Comparison of ENCODE assay signal across 8 cellular contexts in the genomic region with DNA sequence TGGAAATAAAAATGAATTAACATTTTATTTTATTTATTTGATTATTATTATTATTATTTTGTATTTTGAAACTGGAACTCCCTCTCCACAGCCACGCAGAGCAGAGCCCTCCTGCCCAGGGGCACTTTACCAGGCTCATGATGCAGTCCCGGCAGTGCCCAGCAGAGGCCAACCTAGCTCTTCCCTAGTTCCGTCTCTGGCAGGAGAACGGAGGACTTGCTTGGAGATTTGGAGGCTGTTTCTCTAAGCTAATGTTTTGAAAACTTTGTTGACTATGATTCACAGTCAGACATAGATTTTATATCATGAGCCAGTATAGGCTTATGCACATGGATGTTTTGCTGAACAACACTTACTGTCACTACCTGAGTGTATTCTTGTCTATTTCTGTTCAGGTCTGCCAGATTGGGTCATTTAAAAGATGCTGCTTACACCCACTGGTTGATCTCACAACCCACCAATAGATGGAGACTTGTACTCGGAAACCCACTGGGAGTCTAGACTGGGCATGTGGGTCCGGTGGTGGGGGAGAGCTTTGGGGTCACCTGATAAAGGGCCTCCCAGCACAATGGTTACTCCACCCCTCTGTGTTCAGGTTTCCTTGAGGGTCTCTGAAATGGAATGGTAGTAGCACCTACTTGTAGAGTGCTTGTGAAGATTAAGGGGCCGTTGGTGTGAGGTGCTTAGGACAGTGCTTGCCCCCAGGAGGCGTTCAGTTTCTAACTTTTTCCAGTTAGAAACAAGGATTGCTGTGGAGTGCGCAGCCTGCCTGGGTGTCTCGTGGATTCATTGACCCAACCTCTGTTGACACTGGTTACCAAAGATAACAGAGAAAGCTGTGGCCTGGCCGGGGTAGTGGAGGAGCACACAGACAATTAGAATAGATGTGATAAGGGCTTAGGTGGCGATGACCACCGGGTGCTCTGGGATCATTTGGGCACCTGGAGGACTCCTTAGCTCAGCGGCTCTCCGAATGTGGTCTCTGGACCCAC.
A peak's percentile ranks its signal among the peaks of the same experiment; 100 is the strongest.
DNase-seq lines count a peak whose midpoint lies in the region; ATAC-seq and TF ChIP-seq lines count a peak whose summit lies in the region.

No MANE protein-coding gene starts in this region.

- CTCF ChIA-PET in activated CD4-positive, alpha-beta T cell treated with anti-CD3 and anti-CD28 coated beads, Interleukin-2, amount 10 ng/mL, durations not matched to agents 7 days and 5 days (lab: Charles Lee): interaction anchor here (0.8 to 2.7 kb wide), 17 partner anchors 10 to 379 kb away, joined by 3 to 16 read pairs (median 4); partner anchors contain the start of gene LOXHD1

- POLR2A ChIA-PET in activated CD4-positive, alpha-beta T cell treated with anti-CD3 and anti-CD28 coated beads, Interleukin-2, amount 10 ng/mL, durations not matched to agents 7 days and 5 days (lab: Charles Lee): no interaction called here

- DNase-seq in AG20443 (ENCODE audit: low spot score) (peak; percentile 88), NCI-H526 (lab: John Stamatoyannopoulos, UW) (peak; percentile 11 to 74), dermis microvascular lymphatic vessel endothelial cell (ENCODE audit: low read depth in 2 of 2) (peak; percentile 24 to 66), lower lobe of right lung (peak; percentile 66)
- peak; percentile 64 for DNase-seq in activated CD4-positive, alpha-beta T cell treated with anti-CD3 and anti-CD28 coated beads, Interleukin-2, amount 10 ng/mL, durations not matched to agents 7 days and 5 days
- peak; percentile 20 for DNase-seq in stimulated activated CD8-positive, alpha-beta memory T cell treated with anti-CD3 and anti-CD28 coated beads, Interleukin-15, amount 100 ng/mL, for 1 hour (ENCODE audit: low read depth)

- intact Hi-C loops in lower lobe of right lung (cut with DNase I): loop anchor here (10.0 kb wide), 2 partner anchors 203 to 373 kb away; partner anchors contain the start of gene LOXHD1

- no peaks in the 10 kb centered on the region for H3K9me3 ChIP-seq in lower lobe of right lung

- peaks cover 3% of the 10 kb centered on the region for H3K36me3 Mint-ChIP-seq in activated CD4-positive, alpha-beta T cell treated with anti-CD3 and anti-CD28 coated beads, Interleukin-2, amount 10 ng/mL, durations not matched to agents 7 days and 5 days (ENCODE audit: low read depth)

- TF ChIP-seq CTCF in lower lobe of right lung (IDR thresholded peaks at IDR 0.05): peak; percentile 93

- H3K4me3 ChIP-seq in lower lobe of right lung: no peak overlapping the region

- H3K27ac Mint-ChIP-seq in activated CD4-positive, alpha-beta T cell treated with anti-CD3 and anti-CD28 coated beads, Interleukin-2, amount 10 ng/mL, durations not matched to agents 7 days and 5 days: no peak overlapping the region

- no peak overlapping the region for H3K4me3 Mint-ChIP-seq in activated CD4-positive, alpha-beta T cell treated with anti-CD3 and anti-CD28 coated beads, Interleukin-2, amount 10 ng/mL, durations not matched to agents 7 days and 5 days

- H3K4me1 ChIP-seq in lower lobe of right lung: no peaks in the 10 kb centered on the region

- peak; percentile 94 for ATAC-seq in GM18868 (IDR thresholded peaks at IDR 0.05; ENCODE audit: unreplicated experiment)
- peak; percentile 76 for ATAC-seq in HG03159 (IDR thresholded peaks at IDR 0.05; ENCODE audit: unreplicated experiment)
- ATAC-seq in lower lobe of right lung: peak; percentile 89

- H3K27ac ChIP-seq in lower lobe of right lung: no peak overlapping the region

- H3K4me1 Mint-ChIP-seq in activated CD4-positive, alpha-beta T cell treated with anti-CD3 and anti-CD28 coated beads, Interleukin-2, amount 10 ng/mL, durations not matched to agents 7 days and 5 days: peaks cover 10% of the 10 kb centered on the region

- no peaks in the 10 kb centered on the region for H3K27me3 ChIP-seq in lower lobe of right lung (ENCODE audit: low read depth)

- H3K9me3 Mint-ChIP-seq in activated CD4-positive, alpha-beta T cell treated with anti-CD3 and anti-CD28 coated beads, Interleukin-2, amount 10 ng/mL, durations not matched to agents 7 days and 5 days: no peaks in the 10 kb centered on the region

- no peaks in the 10 kb centered on the region for H3K27me3 Mint-ChIP-seq in activated CD4-positive, alpha-beta T cell treated with anti-CD3 and anti-CD28 coated beads, Interleukin-2, amount 10 ng/mL, durations not matched to agents 7 days and 5 days

- no peaks in the 10 kb centered on the region for H3K36me3 ChIP-seq in lower lobe of right lung

Comparison
In these comparisons a context has a peak if more than half of its experiments do, and no peak if none do; other contexts are left out.
1. DNase-seq: peak in every context shown above with its lines; median percentile 88 in AG20443; 66 in lower lobe of right lung; 64 in activated CD4-positive, alpha-beta T cell treated with anti-CD3 and anti-CD28 coated beads, Interleukin-2, amount 10 ng/mL, durations not matched to agents 7 days and 5 days; 45 in dermis microvascular lymphatic vessel endothelial cell; 42 in NCI-H526; 20 in stimulated activated CD8-positive, alpha-beta memory T cell treated with anti-CD3 and anti-CD28 coated beads, Interleukin-15, amount 100 ng/mL, for 1 hour.